Comparison of ENCODE assay signal across 8 cellular contexts in the genomic region with DNA sequence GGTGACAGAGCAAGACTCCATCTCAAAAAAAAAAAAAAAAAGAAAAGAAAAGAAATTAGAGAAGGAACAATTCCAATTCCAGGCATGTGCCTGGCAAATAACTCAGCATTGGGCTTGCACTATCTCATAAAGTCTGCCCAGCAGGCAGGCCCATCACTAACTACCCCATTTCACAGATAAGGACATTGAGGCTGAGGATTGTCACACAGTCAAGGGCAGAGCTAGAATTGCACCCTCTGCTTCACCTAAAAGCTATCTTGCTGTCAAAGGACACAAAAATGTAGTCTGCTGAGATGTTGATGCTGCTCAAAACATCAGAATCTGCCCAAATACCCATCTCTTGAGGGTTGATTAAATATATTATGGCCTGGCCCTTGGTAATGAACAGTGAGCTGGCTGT.
"Had no signal": no experiment of that assay in that cellular context is flagged by ENCODE, and none has a peak within 500 bp of the region (broad histone marks: within the 10 kb centered on the region; RNA-seq: fewer than 3 reads in every experiment).

No MANE protein-coding gene starts in this region.

- H3K27ac ChIP-seq: GM23248, HL-60 had no signal

- H3K9me3 ChIP-seq: HAP-1 had no signal

- DNase-seq: GM23248, GOT3, H7, HFFc6, IMR-90 had no signal

- H3K9ac ChIP-seq: GM23248 had no signal

- ATAC-seq: HCT116 had no signal

- H3K4me3 Mint-ChIP-seq: HFFc6 had no signal

- H2AFZ ChIP-seq: GM23248 had no signal

- H3K36me3 ChIP-seq: HAP-1 had no signal

- H3K27ac Mint-ChIP-seq: HFFc6 had no signal

- H3K9me3 Mint-ChIP-seq: HFFc6 had no signal

- H3K4me3 ChIP-seq: GM23248, HAP-1 had no signal
